Comparison of ENCODE assay signal across 10 cellular contexts in genomic region chr1:11923827-11924113, GRCh38. TPM values are rescaled to one million over a fixed set of nuclear protein-coding genes. Genes with fewer than 3 reads are reported as not detected.
A peak's percentile ranks its signal among the peaks of the same experiment; 100 is the strongest.
DNase-seq lines count a peak whose midpoint lies in the region; ATAC-seq and TF ChIP-seq lines count a peak whose summit lies in the region.
"Had no signal": no experiment of that assay in that cellular context is flagged by ENCODE, and none has a peak within 500 bp of the region (broad histone marks: within the 10 kb centered on the region; RNA-seq: fewer than 3 reads in every experiment).

No MANE protein-coding gene starts in this region.

- peaks cover 20% of the 10 kb centered on the region for H3K27me3 Mint-ChIP-seq in endothelial cell (ENCODE audit: unreplicated experiment)

- H3K36me3 Mint-ChIP-seq in endothelial cell (ENCODE audit: low read depth, unreplicated experiment), result peaks cover 27% of the 10 kb centered on the region

- WGBS in SK-N-SH (ENCODE audit: low lambda C conversion rate), result 77% methylated on average over 5 of the region's 5 CpGs

- peak overlapping the region; percentile 98 for H3K4me2 ChIP-seq in SK-N-SH
- peak overlapping the region; percentile 71 for H3K4me2 ChIP-seq in OCI-LY1 (ENCODE audit: low read length)

- POLR2A ChIA-PET in SK-N-SH (lab: Yijun Ruan, JAX), result interaction anchor here (0.6 kb wide), 1 partner anchor 39 kb away, joined by 4 read pairs; no protein-coding TSS in a partner anchor

- no peaks in the 10 kb centered on the region for H3K27me3 ChIP-seq in SK-N-SH (ENCODE audit: insufficient read depth)
- H3K27me3 ChIP-seq in OCI-LY1 (ENCODE audit: insufficient read depth, low read length), result no peaks in the 10 kb centered on the region
- H3K27me3 ChIP-seq in gastrocnemius medialis, result no peaks in the 10 kb centered on the region
- H3K27me3 ChIP-seq in effector memory CD4-positive, alpha-beta T cell (replicated peaks; ENCODE audit: control insufficient read depth, insufficient read depth, low read length, poor library complexity, severe bottlenecking), result no peaks in the 10 kb centered on the region
- H3K27me3 ChIP-seq: MG63 had no signal

- intact Hi-C loops in gastrocnemius medialis (cut with DNase I; ENCODE audit: low total_unique reads), result no loop called here

- in situ Hi-C loops in gastrocnemius medialis (cut with MboI; ENCODE audit: low sequenced_read_pairs in 4 of 4), result loop anchor here in 1 of 4 donors (10.0 kb wide), 1 partner anchor 51 kb away; no protein-coding TSS in a partner anchor

- no peak for ATAC-seq in SK-N-SH treated with all-trans-retinoic acid at 6 μM for 48 hours
- ATAC-seq in gastrocnemius medialis, result no peak

- TF ChIP-seq POLR2A in gastrocnemius medialis (IDR thresholded peaks at IDR 0.05), result no peak

- H3K9ac ChIP-seq in SK-N-SH (no peak overlapping the region), OCI-LY1 (ENCODE audit: low read length) (peak overlapping the region; percentile 45; the same call in 1 of the 2 replicates)

- H3K9me3 ChIP-seq in SK-N-SH (no peaks in the 10 kb centered on the region), OCI-LY1 (ENCODE audit: low read length) (no peaks in the 10 kb centered on the region), gastrocnemius medialis (no peaks in the 10 kb centered on the region)
- H3K9me3 ChIP-seq in effector memory CD4-positive, alpha-beta T cell (ENCODE audit: control insufficient read depth, low read length), result no peaks in the 10 kb centered on the region
- H3K9me3 ChIP-seq: MG63 had no signal

- H3K4me1 Mint-ChIP-seq in endothelial cell (ENCODE audit: unreplicated experiment), result peaks cover 28% of the 10 kb centered on the region

- TF ChIP-seq CTCF in SK-N-SH (IDR thresholded peaks at IDR 0.05) (no peak), OCI-LY1 (IDR thresholded peaks at IDR 0.05; ENCODE audit: low read length) (no peak), endothelial cell (IDR thresholded peaks at IDR 0.05; ENCODE audit: unreplicated experiment) (no peak), gastrocnemius medialis (IDR thresholded peaks at IDR 0.05 in 4 of 5, conservative IDR thresholded peaks at IDR 0.05 in 1 of 5) (no peak)

- H3K9me2 ChIP-seq in SK-N-SH (no peaks in the 10 kb centered on the region), OCI-LY1 (ENCODE audit: low read depth, low read length) (no peaks in the 10 kb centered on the region)

- TF ChIP-seq RAD21 in SK-N-SH (IDR thresholded peaks at IDR 0.05; ENCODE audit: low read length), result no peak

- CTCF ChIA-PET in SK-N-SH (lab: Yijun Ruan, JAX), result no interaction called here

- H3K4me3 ChIP-seq in SK-N-SH (ENCODE audit: low read depth in 2 of 2, low read length in 1 of 2), result peak overlapping the region in 1 of 2 experiments; percentile 75; a peak in 2 of 4 replicates
- H3K4me3 ChIP-seq in OCI-LY1 (ENCODE audit: low read depth, low read length, poor library complexity, severe bottlenecking), result peak overlapping the region; percentile 62
- H3K4me3 ChIP-seq in gastrocnemius medialis, result peak overlapping the region; percentile 6 to 59 (median 32)
- H3K4me3 ChIP-seq in effector memory CD4-positive, alpha-beta T cell (ENCODE audit: insufficient read depth, low read depth, low read length, poor library complexity, severe bottlenecking), result no peak overlapping the region

- H3K36me3 ChIP-seq in SK-N-SH (replicated peaks in 1 of 2; ENCODE audit: control insufficient read depth in 1 of 2, insufficient read depth in 2 of 2, low read length in 1 of 2), result peaks cover 10 to 25% of the 10 kb centered on the region in 2 experiments
- H3K36me3 ChIP-seq in OCI-LY1 (ENCODE audit: insufficient read depth, low read length), result peaks cover 43% of the 10 kb centered on the region
- H3K36me3 ChIP-seq in gastrocnemius medialis, result peaks cover 0 to 20% of the 10 kb centered on the region in 2 donors
- H3K36me3 ChIP-seq in effector memory CD4-positive, alpha-beta T cell (ENCODE audit: control insufficient read depth, insufficient read depth, low read length), result peaks cover 35% of the 10 kb centered on the region

- DNase-seq in SK-N-SH, result no peak
- no peak for DNase-seq in endothelial cell (ENCODE audit: low spot score)
- no peak for DNase-seq in gastrocnemius medialis
- DNase-seq in ecto neural progenitor cell (ENCODE audit: low spot score), result no peak
- DNase-seq in SIG-M5 (lab: John Stamatoyannopoulos, UW), result no peak
- DNase-seq in effector memory CD4-positive, alpha-beta T cell, result no peak
- DNase-seq: MG63, NCI-H526 treated with DMSO at 0.1 percent for 48 hours had no signal

- no peak overlapping the region for H3K27ac ChIP-seq in SK-N-SH (ENCODE audit: low read depth in 2 of 2, low read length in 1 of 2)
- no peak overlapping the region for H3K27ac ChIP-seq in OCI-LY1 (ENCODE audit: low read depth, low read length, poor library complexity, severe bottlenecking)
- H3K27ac ChIP-seq in gastrocnemius medialis, result peak overlapping the region; percentile 72 to 97 (median 84)
- H3K27ac ChIP-seq in effector memory CD4-positive, alpha-beta T cell (ENCODE audit: insufficient read depth, low read length, poor library complexity, severe bottlenecking), result no peak overlapping the region

- H3K4me3 Mint-ChIP-seq in endothelial cell (ENCODE audit: unreplicated experiment), result peak overlapping the region; percentile 91

- H2AFZ ChIP-seq in SK-N-SH (ENCODE audit: low read depth) (no peak overlapping the region), OCI-LY1 (ENCODE audit: low read length) (no peak overlapping the region)

- peaks cover 15% of the 10 kb centered on the region for H3F3A ChIP-seq in SK-N-SH (replicated peaks; ENCODE audit: insufficient read depth)
- H3F3A ChIP-seq in OCI-LY1 (ENCODE audit: insufficient read depth, low read length), result no peaks in the 10 kb centered on the region

- H3K79me2 ChIP-seq in SK-N-SH (ENCODE audit: insufficient read depth) (peaks cover 53% of the 10 kb centered on the region), OCI-LY1 (ENCODE audit: insufficient read depth, low read length) (peaks cover 19% of the 10 kb centered on the region)

- H4K20me1 ChIP-seq in SK-N-SH (ENCODE audit: insufficient read depth) (peaks cover 48% of the 10 kb centered on the region), OCI-LY1 (ENCODE audit: insufficient read depth, low read length) (no peaks in the 10 kb centered on the region)

- no peak for TF ChIP-seq EP300 in SK-N-SH (IDR thresholded peaks at IDR 0.05; ENCODE audit: borderline replicate concordance in 1 of 2, low read depth in 1 of 2, low read length in 1 of 2)

- no peaks in the 10 kb centered on the region for H3K9me3 Mint-ChIP-seq in endothelial cell (ENCODE audit: unreplicated experiment)

- peaks cover 19 to 20% of the 10 kb centered on the region in 2 experiments; a peak in 3 of 4 replicates for H3K4me1 ChIP-seq in SK-N-SH (ENCODE audit: control insufficient read depth in 1 of 2, insufficient read depth in 2 of 2, low read depth in 1 of 2, low read length in 1 of 2)
- H3K4me1 ChIP-seq in OCI-LY1 (ENCODE audit: insufficient read depth, low read length, severe bottlenecking), result peaks cover 38% of the 10 kb centered on the region
- peaks cover 61 to 68% of the 10 kb centered on the region in 2 donors for H3K4me1 ChIP-seq in gastrocnemius medialis
- peaks cover 9% of the 10 kb centered on the region for H3K4me1 ChIP-seq in effector memory CD4-positive, alpha-beta T cell (ENCODE audit: control insufficient read depth, insufficient read depth, low read length, poor library complexity, severe bottlenecking)

- peak overlapping the region; percentile 30 for H3K27ac Mint-ChIP-seq in endothelial cell (ENCODE audit: unreplicated experiment)

TF ChIP-seq in SK-N-SH, 30 proteins besides CTCF, POLR2A, EP300 and RAD21 (continues in another document):
- TF ChIP-seq EZH2phosphoT487 (IDR thresholded peaks at IDR 0.05; ENCODE audit: borderline replicate concordance, low read depth), result no peak
- TF ChIP-seq USF2 (IDR thresholded peaks at IDR 0.05; ENCODE audit: borderline replicate concordance, low read depth, low read length), result no peak
- TF ChIP-seq FOXJ3 (CRISPR knock-in tag; IDR thresholded peaks at IDR 0.05), result no peak

TF ChIP-seq in SK-N-SH treated with all-trans-retinoic acid at 6 μM for 48 hours, 23 proteins besides CTCF, POLR2A, EP300 and RAD21:
- TF ChIP-seq TCF4 (CRISPR knock-in tag; IDR thresholded peaks at IDR 0.05; ENCODE audit: borderline replicate concordance) (no peak), CREB5 (CRISPR knock-in tag; IDR thresholded peaks at IDR 0.05; ENCODE audit: low read depth) (no peak), OSR1 (CRISPR knock-in tag; IDR thresholded peaks at IDR 0.05) (no peak), BACH2 (CRISPR knock-in tag; IDR thresholded peaks at IDR 0.05; ENCODE audit: borderline replicate concordance) (no peak)

RNA-seq across cellular contexts. Expression of gene KIAA2013, which starts 2.5 kb away (rescaled TPM):
- 66.1 and 67.9 TPM in 2 replicates for polyA plus RNA-seq in SK-N-SH (2012; rRNA removed)
- 33.3 and 49.7 TPM in 2 replicates for polyA plus RNA-seq in SK-N-SH (2012; cell fraction: cytosol; rRNA removed)
- 44.1 and 55.1 TPM in 2 replicates for polyA plus RNA-seq in SK-N-SH (2012; cell fraction: nucleus; rRNA removed)
- total RNA-seq in endothelial cell (ENCODE audit: unreplicated experiment) (38.0 TPM), gastrocnemius medialis (100 to 1,000 TPM in 1 of 4 donors, 10 to 100 TPM in 3; 71.0 to 126 (median 85.1) TPM)

RNA-seq across cellular contexts. Expression of gene PLOD1, which starts 10.7 kb away (rescaled TPM):
- 204 and 257 TPM in 2 replicates for polyA plus RNA-seq in SK-N-SH (2012; rRNA removed)
- polyA plus RNA-seq in SK-N-SH (2012; cell fraction: cytosol; rRNA removed), result 102 and 163 TPM in 2 replicates
- 216 and 265 TPM in 2 replicates for polyA plus RNA-seq in SK-N-SH (2012; cell fraction: nucleus; rRNA removed)
- 173 TPM for total RNA-seq in endothelial cell (ENCODE audit: unreplicated experiment)
- total RNA-seq in gastrocnemius medialis, result 10 to 100 TPM; 23.9 to 66.5 (median 54.8) TPM

RNA-seq across cellular contexts. Expression of gene MFN2, which starts 56.5 kb away (rescaled TPM):
- 43.2 and 46.1 TPM in 2 replicates for polyA plus RNA-seq in SK-N-SH (2012; rRNA removed)
- polyA plus RNA-seq in SK-N-SH (2012; cell fraction: cytosol; rRNA removed), result 31.0 and 37.2 TPM in 2 replicates
- 56.3 and 62.9 TPM in 2 replicates for polyA plus RNA-seq in SK-N-SH (2012; cell fraction: nucleus; rRNA removed)
- total RNA-seq in endothelial cell (ENCODE audit: unreplicated experiment), result 59.4 TPM
- total RNA-seq in gastrocnemius medialis, result 100 to 1,000 TPM; 176 to 282 (median 217) TPM

Comparison
In these comparisons a context has a peak if more than half of its experiments do, and no peak if none do; other contexts are left out.
1. H3K27ac ChIP-seq: peak in gastrocnemius medialis (4 of 4); none in SK-N-SH (0 of 2), OCI-LY1 (single experiment) and effector memory CD4-positive, alpha-beta T cell (single experiment).